In the genomic region with DNA sequence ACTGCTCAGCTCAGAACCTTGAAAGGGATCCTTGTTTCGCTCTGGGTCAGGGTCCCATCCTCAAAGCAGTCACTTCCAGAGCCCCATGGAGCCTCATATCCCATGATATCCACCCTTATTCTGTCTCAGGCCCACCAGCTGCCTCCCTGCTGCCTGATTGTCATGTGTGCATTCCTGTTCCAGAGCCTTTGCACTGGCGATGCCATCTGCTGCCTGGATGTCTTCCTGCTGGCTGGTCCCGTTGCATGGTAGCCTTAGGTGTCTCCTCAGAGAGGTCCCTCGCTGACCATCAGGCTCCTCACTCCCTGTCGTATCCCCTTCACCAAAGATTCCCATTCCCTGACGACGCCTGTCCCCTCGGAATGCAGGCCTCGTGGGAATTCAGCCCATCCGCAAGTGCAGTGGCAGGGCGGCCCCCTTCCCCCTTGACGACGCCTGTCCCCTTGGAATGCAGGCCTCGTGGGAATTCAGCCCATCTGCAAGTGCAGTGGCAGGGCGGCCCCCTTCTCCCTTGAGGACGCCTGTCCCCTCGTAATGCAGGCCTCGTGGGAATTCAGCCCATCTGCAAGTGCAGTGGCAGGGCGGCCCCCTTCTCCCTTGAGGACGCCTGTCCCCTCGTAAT, we compare ENCODE assay signal across 1 cellular context.
A peak's percentile ranks its signal among the peaks of the same experiment; 100 is the strongest.
TF ChIP-seq lines count a peak whose summit lies in the region.

No MANE protein-coding gene starts in this region.

TF ChIP-seq in K562, 482 proteins besides CTCF, POLR2A, EP300 and RAD21:
- peak; percentile 51; the same call in 1 of the 2 replicates for TF ChIP-seq POLR2G (IDR thresholded peaks at IDR 0.05; ENCODE audit: low read depth, low read length)
